ENCODE assay signal across 8 cellular contexts in the genomic region with DNA sequence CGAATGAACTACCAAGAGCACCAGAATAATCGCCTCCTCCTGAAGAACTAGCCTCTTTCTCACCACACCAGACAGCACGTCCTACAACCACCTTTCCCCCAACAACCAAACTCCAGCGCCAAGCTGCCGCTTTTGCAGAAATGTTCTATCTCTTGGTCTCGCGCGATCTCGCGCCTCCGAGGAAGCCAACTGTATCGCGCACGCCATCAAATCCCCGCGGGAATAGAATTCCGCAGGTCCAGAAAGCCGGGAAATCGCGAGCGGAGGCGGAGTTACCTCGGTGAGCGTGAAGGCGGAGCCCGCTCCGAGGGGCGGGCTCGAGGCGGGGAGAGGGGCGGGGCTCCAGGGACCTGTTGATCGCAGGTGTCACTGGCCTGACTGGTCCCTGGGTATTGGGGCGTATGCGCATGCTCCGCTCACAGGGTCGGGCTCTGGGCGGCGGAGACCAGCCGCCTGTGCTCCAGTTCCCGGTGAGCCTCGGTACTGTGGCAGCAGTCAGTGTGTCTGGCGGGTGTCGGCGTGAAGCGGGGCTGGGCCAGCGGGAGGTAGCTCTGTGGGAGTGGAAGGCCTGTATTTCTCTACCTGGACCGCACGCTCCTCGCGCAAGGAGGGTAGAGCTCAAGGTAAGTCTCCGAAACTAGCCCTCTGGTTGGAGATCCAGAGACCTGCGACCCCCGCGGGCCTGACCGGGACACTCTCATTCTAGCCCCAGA. TPM values are rescaled to one million over a fixed set of nuclear protein-coding genes. Genes with fewer than 3 reads are reported as not detected.
DNase-seq lines count a peak whose midpoint lies in the region; ATAC-seq and TF ChIP-seq lines count a peak whose summit lies in the region.

Gene USP53 (plus strand): TSS at position 463 of the 713 bp plus-strand sequence. CDS start 27,047 bp downstream, outside the sequence.

- no peaks in the 10 kb centered on the region for H3K4me1 Mint-ChIP-seq in glutamatergic neuron (ENCODE audit: low read depth, unreplicated experiment)

- H3K4me2 ChIP-seq in SU-DHL-6 (ENCODE audit: low read depth, low read length, poor library complexity, severe bottlenecking), result peak within 1 kb of the TSS; percentile 75

- H3K9me2 ChIP-seq in SU-DHL-6 (replicated peaks; ENCODE audit: insufficient read depth, low read length), result no peaks in the 10 kb centered on the region

- H3F3A ChIP-seq in SU-DHL-6 (ENCODE audit: insufficient read depth), result no peaks in the 10 kb centered on the region

- TF ChIP-seq CTCF in SU-DHL-6 (IDR thresholded peaks at IDR 0.05; ENCODE audit: insufficient read depth, low read length, poor library complexity, severe bottlenecking), result no peak
- TF ChIP-seq CTCF in glutamatergic neuron (IDR thresholded peaks at IDR 0.05; ENCODE audit: partially characterized antibody, unreplicated experiment), result no peak
- TF ChIP-seq CTCF in omental fat pad (IDR thresholded peaks at IDR 0.05), result no peak

- no peaks in the 10 kb centered on the region for H3K36me3 ChIP-seq in SU-DHL-6 (ENCODE audit: low read length)

- H3K9me3 ChIP-seq in SU-DHL-6 (ENCODE audit: insufficient read depth, low read length), result no peaks in the 10 kb centered on the region

- peak; percentile 67 for TF ChIP-seq POLR2A in GM10847 (IDR thresholded peaks at IDR 0.05; ENCODE audit: extremely low read depth, insufficient read length)

- H3K4me3 ChIP-seq in SU-DHL-6 (ENCODE audit: insufficient read depth, low read length, poor library complexity, severe bottlenecking), result peak within 1 kb of the TSS; percentile 73

- H3K9me3 Mint-ChIP-seq in glutamatergic neuron (ENCODE audit: unreplicated experiment), result peaks cover 2% of the 10 kb centered on the region

- peak within 1 kb of the TSS; percentile 42 for H3K27ac ChIP-seq in SU-DHL-6 (ENCODE audit: low read depth, low read length)
- H3K27ac ChIP-seq in temporal lobe (ENCODE audit: low read depth, low read length), result peak within 1 kb of the TSS; percentile 69

- peak within 1 kb of the TSS; percentile 91 for H2AFZ ChIP-seq in SU-DHL-6 (ENCODE audit: low read depth, low read length, severe bottlenecking)

- no peaks in the 10 kb centered on the region for H3K36me3 Mint-ChIP-seq in glutamatergic neuron (ENCODE audit: unreplicated experiment)

- no peaks in the 10 kb centered on the region for H3K27me3 ChIP-seq in SU-DHL-6 (ENCODE audit: low read length)

- peaks cover 6% of the 10 kb centered on the region for H3K27me3 Mint-ChIP-seq in glutamatergic neuron (ENCODE audit: unreplicated experiment)

- H4K20me1 ChIP-seq in SU-DHL-6 (ENCODE audit: low read depth, low read length), result no peaks in the 10 kb centered on the region

- peak within 1 kb of the TSS; percentile 65 for H3K9ac ChIP-seq in SU-DHL-6 (ENCODE audit: low read length)

- ATAC-seq in HG02678 (IDR thresholded peaks at IDR 0.05; ENCODE audit: unreplicated experiment) (peak; percentile 93), omental fat pad (ENCODE audit: low FRiP score) (peak; percentile 99)

- H3K4me3 Mint-ChIP-seq in glutamatergic neuron (ENCODE audit: unreplicated experiment), result peak within 1 kb of the TSS; percentile 98

- H3K79me2 ChIP-seq in SU-DHL-6 (ENCODE audit: insufficient read depth, low read length), result no peaks in the 10 kb centered on the region

- H3K27ac Mint-ChIP-seq in glutamatergic neuron (ENCODE audit: unreplicated experiment), result peak within 1 kb of the TSS; percentile 88

- DNase-seq in NCI-H1417 (lab: John Stamatoyannopoulos, UW) (peak; percentile 95 to 99 (median 98)), glutamatergic neuron (peak; percentile 99), omental fat pad (ENCODE audit: low spot score) (peak; percentile 90)
- DNase-seq in activated naive CD8-positive, alpha-beta T cell treated with anti-CD3 and anti-CD28 coated beads, Interleukin-2, amount 50 U/mL, for 16 hours (ENCODE audit: low read depth, low spot score), result peak; percentile 92

RNA-seq across cellular contexts. Expression of gene USP53, which starts in this region (rescaled TPM):
- total RNA-seq in glutamatergic neuron (ENCODE audit: unreplicated experiment) (3.3 TPM), omental fat pad (100 to 1,000 TPM in 2 of 4 donors, 10 to 100 TPM in 2; 55.5 to 143 (median 105) TPM), temporal lobe (10.1 TPM)

Comparison
In these comparisons a context has a peak if more than half of its experiments do, and no peak if none do; other contexts are left out.
1. Peak in every context shown above with its lines: DNase-seq, ATAC-seq, H3K4me3 ChIP-seq and H3K27ac ChIP-seq.